In the genomic region with DNA sequence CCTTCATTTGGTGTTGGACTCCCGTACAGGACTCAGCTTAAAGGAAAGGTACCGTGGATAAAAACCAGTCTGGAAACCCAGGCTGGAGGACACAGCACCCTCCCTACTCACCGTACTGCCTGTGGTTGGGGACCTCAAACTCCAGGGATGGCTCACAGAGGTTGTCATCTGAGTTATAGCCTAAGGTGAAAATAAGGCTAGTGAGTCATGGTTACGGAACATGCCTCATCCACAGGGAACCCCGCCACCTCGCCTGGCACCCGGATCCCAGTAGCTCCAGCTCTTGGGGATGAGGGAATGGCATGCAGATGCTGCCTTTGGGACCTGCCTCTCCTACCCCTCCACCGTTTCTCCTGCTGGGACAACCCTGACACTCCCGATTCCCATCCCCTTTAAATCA, we compare ENCODE assay signal across 1 cellular context.
TF ChIP-seq lines count a peak whose summit lies in the region.

No MANE protein-coding gene starts in this region.

TF ChIP-seq in HCT116, 20 proteins besides CTCF, POLR2A, EP300 and RAD21 (continued from another document):
- TF ChIP-seq, protein P1, sequence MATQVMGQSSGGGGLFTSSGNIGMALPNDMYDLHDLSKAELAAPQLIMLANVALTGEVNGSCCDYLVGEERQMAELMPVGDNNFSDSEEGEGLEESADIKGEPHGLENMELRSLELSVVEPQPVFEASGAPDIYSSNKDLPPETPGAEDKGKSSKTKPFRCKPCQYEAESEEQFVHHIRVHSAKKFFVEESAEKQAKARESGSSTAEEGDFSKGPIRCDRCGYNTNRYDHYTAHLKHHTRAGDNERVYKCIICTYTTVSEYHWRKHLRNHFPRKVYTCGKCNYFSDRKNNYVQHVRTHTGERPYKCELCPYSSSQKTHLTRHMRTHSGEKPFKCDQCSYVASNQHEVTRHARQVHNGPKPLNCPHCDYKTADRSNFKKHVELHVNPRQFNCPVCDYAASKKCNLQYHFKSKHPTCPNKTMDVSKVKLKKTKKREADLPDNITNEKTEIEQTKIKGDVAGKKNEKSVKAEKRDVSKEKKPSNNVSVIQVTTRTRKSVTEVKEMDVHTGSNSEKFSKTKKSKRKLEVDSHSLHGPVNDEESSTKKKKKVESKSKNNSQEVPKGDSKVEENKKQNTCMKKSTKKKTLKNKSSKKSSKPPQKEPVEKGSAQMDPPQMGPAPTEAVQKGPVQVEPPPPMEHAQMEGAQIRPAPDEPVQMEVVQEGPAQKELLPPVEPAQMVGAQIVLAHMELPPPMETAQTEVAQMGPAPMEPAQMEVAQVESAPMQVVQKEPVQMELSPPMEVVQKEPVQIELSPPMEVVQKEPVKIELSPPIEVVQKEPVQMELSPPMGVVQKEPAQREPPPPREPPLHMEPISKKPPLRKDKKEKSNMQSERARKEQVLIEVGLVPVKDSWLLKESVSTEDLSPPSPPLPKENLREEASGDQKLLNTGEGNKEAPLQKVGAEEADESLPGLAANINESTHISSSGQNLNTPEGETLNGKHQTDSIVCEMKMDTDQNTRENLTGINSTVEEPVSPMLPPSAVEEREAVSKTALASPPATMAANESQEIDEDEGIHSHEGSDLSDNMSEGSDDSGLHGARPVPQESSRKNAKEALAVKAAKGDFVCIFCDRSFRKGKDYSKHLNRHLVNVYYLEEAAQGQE (IDR thresholded peaks at IDR 0.05; ENCODE audit: low read depth), result no peak
- TF ChIP-seq, protein P2, sequence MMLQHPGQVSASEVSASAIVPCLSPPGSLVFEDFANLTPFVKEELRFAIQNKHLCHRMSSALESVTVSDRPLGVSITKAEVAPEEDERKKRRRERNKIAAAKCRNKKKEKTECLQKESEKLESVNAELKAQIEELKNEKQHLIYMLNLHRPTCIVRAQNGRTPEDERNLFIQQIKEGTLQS (IDR thresholded peaks at IDR 0.05), result no peak
- no peak for TF ChIP-seq FOSL1 (IDR thresholded peaks at IDR 0.05; ENCODE audit: low read depth)
